ENCODE assay signal across 12 cellular contexts in genomic region chr3:41933154-41933676, GRCh38. TPM values are rescaled to one million over a fixed set of nuclear protein-coding genes. Genes with fewer than 3 reads are reported as not detected.
DNase-seq lines count a peak whose midpoint lies in the region; ATAC-seq and TF ChIP-seq lines count a peak whose summit lies in the region.
"Had no signal": no experiment of that assay in that cellular context is flagged by ENCODE, and none has a peak within 500 bp of the region (broad histone marks: within the 10 kb centered on the region; RNA-seq: fewer than 3 reads in every experiment).

No MANE protein-coding gene starts in this region.

- H3K27me3 ChIP-seq in AG04450 (ENCODE audit: control insufficient read depth, insufficient read depth, low read length), result no peaks in the 10 kb centered on the region
- no peaks in the 10 kb centered on the region for H3K27me3 ChIP-seq in IMR-90 (ENCODE audit: control insufficient read depth, insufficient read depth, low read length)
- no peaks in the 10 kb centered on the region for H3K27me3 ChIP-seq in mammary epithelial cell (ENCODE audit: insufficient read depth, low read length)
- H3K27me3 ChIP-seq: BLaER1, vagina had no signal

- TF ChIP-seq CTCF in AG04450 (IDR thresholded peaks at IDR 0.05; ENCODE audit: low read depth, low read length) (no peak), IMR-90 (conservative IDR thresholded peaks at IDR 0.05; ENCODE audit: low read depth, low read length) (no peak), mammary epithelial cell (conservative IDR thresholded peaks at IDR 0.05 in 1 of 2, IDR thresholded peaks at IDR 0.05 in 1 of 2; ENCODE audit: extremely low read depth in 1 of 2, insufficient read depth in 1 of 2, low read depth in 1 of 2, low read length in 2 of 2) (no peak)

- no peaks in the 10 kb centered on the region for H3K79me2 ChIP-seq in mammary epithelial cell (ENCODE audit: insufficient read depth, low read length)

- POLR2A ChIA-PET in AG04450 (lab: Yijun Ruan, JAX) (no interaction called here), IMR-90 (lab: Charles Lee; ENCODE audit: unreplicated experiment) (interaction anchor here (0.6 kb wide), 2 partner anchors 20 to 147 kb away, joined by 7 to 8 read pairs; no protein-coding TSS in a partner anchor)

- H2BK15ac ChIP-seq in IMR-90 (ENCODE audit: low read depth, low read length), result no peak overlapping the region

- TF ChIP-seq POLR2A in IMR-90 (IDR thresholded peaks at IDR 0.05; ENCODE audit: low read depth, low read length), result no peak

- H3K4ac ChIP-seq in IMR-90 (ENCODE audit: low read depth, low read length), result no peak overlapping the region

- H3K4me1 ChIP-seq in IMR-90 (ENCODE audit: control insufficient read depth, insufficient read depth, low read length), result no peaks in the 10 kb centered on the region; the same call in 1 of the 2 replicates
- peaks cover 6% of the 10 kb centered on the region for H3K4me1 ChIP-seq in mammary epithelial cell (ENCODE audit: insufficient read depth, low read length)
- H3K4me1 ChIP-seq: BLaER1 had no signal

- H3K9ac ChIP-seq in IMR-90 (ENCODE audit: low read depth, low read length) (no peak overlapping the region), mammary epithelial cell (ENCODE audit: insufficient read depth, low read length) (no peak overlapping the region)
- H3K9ac ChIP-seq: BLaER1 had no signal

- H3K27ac ChIP-seq in AG04450 (ENCODE audit: low read depth, low read length), result peak overlapping the region; percentile 21
- H3K27ac ChIP-seq in IMR-90 (ENCODE audit: insufficient read depth, low read length), result peak overlapping the region; percentile 5; the same call in 1 of the 2 replicates
- no peak overlapping the region for H3K27ac ChIP-seq in mammary epithelial cell (ENCODE audit: insufficient read depth, low read depth, low read length)
- H3K27ac ChIP-seq: BLaER1, vagina had no signal

- no peak overlapping the region for H4K5ac ChIP-seq in IMR-90 (ENCODE audit: low read depth, low read length)

- in situ Hi-C loops in IMR-90 (cut with MboI; ENCODE audit: low sequenced_read_pairs) (no loop called here), mammary epithelial cell (cut with MboI; ENCODE audit: low sequenced_read_pairs in 2 of 2) (no loop called here)

- no peak overlapping the region for H3K23ac ChIP-seq in IMR-90 (ENCODE audit: low read depth, low read length)

- no peaks in the 10 kb centered on the region; the same call in 1 of the 2 replicates for H4K20me1 ChIP-seq in IMR-90 (ENCODE audit: insufficient read depth, low read length)
- H4K20me1 ChIP-seq in mammary epithelial cell (ENCODE audit: insufficient read depth, low read length), result no peaks in the 10 kb centered on the region
- H4K20me1 ChIP-seq: BLaER1 had no signal

- peak; percentile 88 for ATAC-seq in IMR-90 (ENCODE audit: low read depth)
- ATAC-seq in left cardiac atrium, result no peak
- ATAC-seq: activated naive CD8-positive, alpha-beta T cell treated with anti-CD3 and anti-CD28 coated beads, Interleukin-2, amount 50 U/mL, for 24 hours had no signal

- no peak overlapping the region for H2BK5ac ChIP-seq in IMR-90 (ENCODE audit: low read depth, low read length, poor library complexity, severe bottlenecking)

- H2AK5ac ChIP-seq in IMR-90 (ENCODE audit: low read depth, low read length), result no peak overlapping the region

- no peaks in the 10 kb centered on the region for H3K9me1 ChIP-seq in IMR-90 (ENCODE audit: insufficient read depth, low read length)

- H2BK120ac ChIP-seq in IMR-90 (ENCODE audit: low read depth, low read length), result no peak overlapping the region

- H4K8ac ChIP-seq in IMR-90 (ENCODE audit: low read depth in 2 of 2, low read length in 2 of 2), result no peak overlapping the region

- H3K9me3 ChIP-seq in AG04450 (ENCODE audit: control insufficient read depth, insufficient read depth, low read length), result no peaks in the 10 kb centered on the region
- no peaks in the 10 kb centered on the region for H3K9me3 ChIP-seq in IMR-90 (ENCODE audit: control insufficient read depth, insufficient read depth, low read length)
- H3K9me3 ChIP-seq in mammary epithelial cell (replicated peaks; ENCODE audit: insufficient read depth, low read length), result no peaks in the 10 kb centered on the region
- H3K9me3 ChIP-seq: vagina had no signal

- CTCF ChIA-PET in AG04450 (lab: Charles Lee) (interaction anchor here (0.6 to 1.3 kb wide), 2 partner anchors 258 to 602 kb away, joined by 3 to 4 read pairs; no protein-coding TSS in a partner anchor), IMR-90 (lab: Yijun Ruan, JAX) (interaction anchor here (1.2 to 1.3 kb wide), 2 partner anchors 8 to 11 kb away, joined by 3 to 4 read pairs; no protein-coding TSS in a partner anchor), mammary epithelial cell (lab: Charles Lee; ENCODE audit: low non-redundant PET) (interaction anchor here (0.6 kb wide), 1 partner anchor 185 kb away, joined by 4 read pairs; no protein-coding TSS in a partner anchor)

- peak; percentile 62 for DNase-seq in AG04450 (ENCODE audit: low read depth, low spot score)
- DNase-seq in IMR-90, result peak; percentile 78
- DNase-seq in mammary epithelial cell, result peak; percentile 61
- DNase-seq in lung microvascular endothelial cell (ENCODE audit: low read depth in 2 of 2), result peak; percentile 39 to 82
- no peak for DNase-seq in activated naive CD4-positive, alpha-beta T cell treated with anti-CD3 and anti-CD28 coated beads, Interleukin-2, amount 50 U/mL, for 16 hours
- no peak for DNase-seq in NCI-H1105 (lab: John Stamatoyannopoulos, UW)
- DNase-seq in left cardiac atrium, result no peak
- no peak for DNase-seq in stimulated activated CD4-positive, alpha-beta T cell treated with anti-CD3 and anti-CD28 coated beads, Interleukin-4, amount 100 ng/mL, for 1 hour
- DNase-seq: activated naive CD8-positive, alpha-beta T cell treated with anti-CD3 and anti-CD28 coated beads, Interleukin-2, amount 50 U/mL, for 24 hours; NCI-H1092 treated with DMSO at 0.1 percent for 48 hours had no signal

- no peak overlapping the region for H2AFZ ChIP-seq in IMR-90 (replicated peaks; ENCODE audit: low read length, poor library complexity)
- no peak overlapping the region for H2AFZ ChIP-seq in mammary epithelial cell (ENCODE audit: low read depth, low read length)

- intact Hi-C loops in IMR-90 (cut with micrococcal nuclease), result no loop called here
- intact Hi-C loops in mammary epithelial cell (cut with micrococcal nuclease), result no loop called here
- intact Hi-C loops in left cardiac atrium (cut with DNase I), result no loop called here

- no peaks in the 10 kb centered on the region for H3K79me1 ChIP-seq in IMR-90 (ENCODE audit: low read depth in 1 of 2, low read length in 2 of 2)

- no peak overlapping the region for H3K4me3 ChIP-seq in AG04450 (ENCODE audit: low read depth, low read length)
- no peak overlapping the region for H3K4me3 ChIP-seq in IMR-90 (ENCODE audit: insufficient read depth, low read depth, low read length)
- no peak overlapping the region for H3K4me3 ChIP-seq in mammary epithelial cell (replicated peaks in 1 of 3; ENCODE audit: insufficient read depth in 1 of 3, low read depth in 2 of 3, low read length in 3 of 3)
- H3K4me3 ChIP-seq: BLaER1, vagina had no signal

- no peak overlapping the region for H3K14ac ChIP-seq in IMR-90 (replicated peaks; ENCODE audit: low read depth, low read length)

- H3K18ac ChIP-seq in IMR-90 (ENCODE audit: low read depth, low read length), result no peak overlapping the region

- H2AK9ac ChIP-seq in IMR-90 (replicated peaks; ENCODE audit: low read depth, low read length, poor library complexity), result no peak overlapping the region

- WGBS in IMR-90 (ENCODE audit: extremely low coverage in 2 of 2, insufficient read length in 1 of 2), 2 experiments, result no CpG with 5 or more reads among the region's 3 CpGs
- WGBS in mammary epithelial cell (ENCODE audit: low coverage, missing lambda C conversion rate), result 44% methylated on average over 3 of the region's 3 CpGs

- H3K36me3 ChIP-seq in IMR-90 (ENCODE audit: control insufficient read depth, insufficient read depth, low read length), result no peaks in the 10 kb centered on the region
- no peaks in the 10 kb centered on the region for H3K36me3 ChIP-seq in mammary epithelial cell (ENCODE audit: insufficient read depth, low read length)
- H3K36me3 ChIP-seq: vagina had no signal

- no peak overlapping the region for H2BK20ac ChIP-seq in IMR-90 (ENCODE audit: low read depth, low read length)

- TF ChIP-seq RAD21 in IMR-90 (IDR thresholded peaks at IDR 0.05; ENCODE audit: low read length), result no peak

- H3K4me2 ChIP-seq in IMR-90 (ENCODE audit: low read depth, low read length) (peak overlapping the region; percentile 23; the same call in 1 of the 2 replicates), mammary epithelial cell (ENCODE audit: insufficient read depth, low read depth, low read length) (no peak overlapping the region)
- H3K4me2 ChIP-seq: BLaER1 had no signal

- BruUV-seq in IMR-90 (replicated peaks; lab: Mats Ljungman, UMichigan) (no TSS peak), mammary epithelial cell (replicated peaks; lab: Mats Ljungman, UMichigan) (no TSS peak)

- H4K91ac ChIP-seq in IMR-90 (ENCODE audit: insufficient read depth, low read depth, low read length), result no peak overlapping the region

- no peak overlapping the region for H3K56ac ChIP-seq in IMR-90 (ENCODE audit: extremely low read depth, insufficient read depth, low read length)

- dilution Hi-C loops in IMR-90 (cut with HindIII; ENCODE audit: low sequenced_read_pairs, unreplicated experiment), result no loop called here
- dilution Hi-C loops in mammary epithelial cell (cut with HindIII; ENCODE audit: low sequenced_read_pairs), result no loop called here

TF ChIP-seq in IMR-90, 13 proteins besides CTCF, POLR2A, EP300 and RAD21:
- TF ChIP-seq CEBPB (IDR thresholded peaks at IDR 0.05; ENCODE audit: low read depth, low read length) (peak; percentile 95), ELK1 (IDR thresholded peaks at IDR 0.05; ENCODE audit: borderline replicate concordance, low read depth, low read length) (no peak)

RNA-seq across cellular contexts. Expression of gene ULK4, which starts 28.7 kb away (rescaled TPM):
- polyA plus RNA-seq in AG04450 (2011; rRNA removed) (2.8 and 3.7 TPM in 2 replicates), IMR-90 (2012; rRNA removed) (1.3 and 2.7 TPM in 2 replicates), mammary epithelial cell (2.1 TPM)
- 7.0 and 11.2 TPM in 2 replicates for polyA minus RNA-seq in AG04450 (2011; rRNA and poly(A)+ RNA removed)
- total RNA-seq in IMR-90 (2012; rRNA removed) (5.0 and 10.3 TPM in 2 replicates), mammary epithelial cell (1 to 10 TPM; 5.3 to 9.2 TPM), lung microvascular endothelial cell (4.6 and 6.3 TPM in 2 replicates), left cardiac atrium (10 to 100 TPM; 12.7 to 13.8 TPM)
- 0.47 and 0.73 TPM in 2 replicates for polyA plus RNA-seq in IMR-90 (2012; cell fraction: cytosol; rRNA removed)
- 0.90 and 4.3 TPM in 2 replicates for polyA plus RNA-seq in IMR-90 (2012; cell fraction: nucleus; rRNA removed; ENCODE audit: low replicate concordance)
- polyA minus RNA-seq in mammary epithelial cell, result 0.67 TPM

Comparison
In these comparisons a context has a peak if more than half of its experiments do, and no peak if none do; other contexts are left out.
1. DNase-seq: peak in AG04450 (single experiment), IMR-90 (single experiment), mammary epithelial cell (single experiment) and lung microvascular endothelial cell (2 of 2); none in activated naive CD4-positive, alpha-beta T cell treated with anti-CD3 and anti-CD28 coated beads, Interleukin-2, amount 50 U/mL, for 16 hours (single experiment), NCI-H1105 (single experiment), left cardiac atrium (single experiment) and stimulated activated CD4-positive, alpha-beta T cell treated with anti-CD3 and anti-CD28 coated beads, Interleukin-4, amount 100 ng/mL, for 1 hour (single experiment).